ENCODE assay signal across 34 cellular contexts in genomic region chr1:240866724-240867123, GRCh38.
A peak's percentile ranks its signal among the peaks of the same experiment; 100 is the strongest.
DNase-seq lines count a peak whose midpoint lies in the region; ATAC-seq and TF ChIP-seq lines count a peak whose summit lies in the region.
"Had no signal": no experiment of that assay in that cellular context is flagged by ENCODE, and none has a peak within 500 bp of the region (broad histone marks: within the 10 kb centered on the region; RNA-seq: fewer than 3 reads in every experiment).

No MANE protein-coding gene starts in this region.

- peaks cover 6% of the 10 kb centered on the region for H3K36me3 Mint-ChIP-seq in chondrocyte (ENCODE audit: low read depth)
- H3K36me3 Mint-ChIP-seq: CD14-positive monocyte; CD4-positive, alpha-beta memory T cell; CD4-positive, CD25-positive, alpha-beta regulatory T cell; CD8-positive, alpha-beta memory T cell; CD8-positive, alpha-beta T cell had no signal

- no peak overlapping the region for H3K27ac Mint-ChIP-seq in chondrocyte (ENCODE audit: unreplicated experiment)
- H3K27ac Mint-ChIP-seq: B cell; CD14-positive monocyte; CD4-positive, alpha-beta memory T cell; CD4-positive, alpha-beta T cell; CD4-positive, CD25-positive, alpha-beta regulatory T cell; CD8-positive, alpha-beta memory T cell; CD8-positive, alpha-beta T cell had no signal

- in situ Hi-C loops in G401 (cut with HindIII; ENCODE audit: low sequenced_read_pairs), result no loop called here
- in situ Hi-C loops in GM23248 (cut with MboI), result no loop called here

- no peak overlapping the region for H3K4me2 ChIP-seq in GM23248 (ENCODE audit: unreplicated experiment)
- H3K4me2 ChIP-seq: A549; BLaER1; BLaER1 treated with 17β-estradiol and CSF1 and Interleukin-3, amounts not matched to agents 10 nM and 100 nM had no signal

- H3K9me3 Mint-ChIP-seq in chondrocyte (ENCODE audit: low read depth), result no peaks in the 10 kb centered on the region

- no peaks in the 10 kb centered on the region for H3K4me1 Mint-ChIP-seq in chondrocyte (ENCODE audit: low read depth)
- H3K4me1 Mint-ChIP-seq: B cell; CD14-positive monocyte; CD4-positive, alpha-beta memory T cell; CD4-positive, CD25-positive, alpha-beta regulatory T cell; CD8-positive, alpha-beta memory T cell had no signal

- no peaks in the 10 kb centered on the region for H3K9me3 ChIP-seq in GM23248 (ENCODE audit: low read depth)
- H3K9me3 ChIP-seq: A549; BE2C; BLaER1; BLaER1 treated with 17β-estradiol and CSF1 and Interleukin-3, amounts not matched to agents 10 nM and 100 nM; Caco-2 had no signal

- no peaks in the 10 kb centered on the region for H3K4me1 ChIP-seq in GM23248 (ENCODE audit: insufficient read depth)
- H3K4me1 ChIP-seq: A549; BE2C; BLaER1; BLaER1 treated with 17β-estradiol and CSF1 and Interleukin-3, amounts not matched to agents 10 nM and 100 nM; Caco-2 had no signal

- no peak overlapping the region for H3K4me3 Mint-ChIP-seq in chondrocyte (ENCODE audit: unreplicated experiment)
- H3K4me3 Mint-ChIP-seq: B cell; CD14-positive monocyte; CD4-positive, alpha-beta memory T cell; CD4-positive, alpha-beta T cell; CD4-positive, CD25-positive, alpha-beta regulatory T cell; CD8-positive, alpha-beta memory T cell; CD8-positive, alpha-beta T cell had no signal

- H3K9me2 ChIP-seq in GM23248 (ENCODE audit: insufficient read depth), result no peaks in the 10 kb centered on the region

- H3K79me2 ChIP-seq in GM23248 (ENCODE audit: insufficient read depth), result no peaks in the 10 kb centered on the region

- H4K20me1 ChIP-seq in GM23248 (ENCODE audit: insufficient read depth), result no peaks in the 10 kb centered on the region
- H4K20me1 ChIP-seq: BLaER1; BLaER1 treated with 17β-estradiol and CSF1 and Interleukin-3, amounts not matched to agents 10 nM and 100 nM had no signal

- WGBS in GM23248 (ENCODE audit: low coverage in 1 of 2, low lambda C conversion rate in 2 of 2, missing lambda C conversion rate in 2 of 2), 2 experiments, result 19% methylated on average over 2 of the region's 2 CpGs

- H3F3A ChIP-seq in GM23248 (ENCODE audit: insufficient read depth), result no peaks in the 10 kb centered on the region

- H3K36me3 ChIP-seq in GM23248 (ENCODE audit: low read depth), result no peaks in the 10 kb centered on the region
- H3K36me3 ChIP-seq: BE2C; BLaER1; BLaER1 treated with 17β-estradiol and CSF1 and Interleukin-3, amounts not matched to agents 10 nM and 100 nM had no signal

- TF ChIP-seq CTCF in chondrocyte (IDR thresholded peaks at IDR 0.05), result no peak

- no peak overlapping the region for H3K27ac ChIP-seq in GM23248
- H3K27ac ChIP-seq: 22Rv1; A549; BLaER1; BLaER1 treated with 17β-estradiol and CSF1 and Interleukin-3, amounts not matched to agents 10 nM and 100 nM; C4-2B had no signal

- 0 out of 2 replicates have a peak, but pooled peaks cover 7% of the 10 kb centered on the region for H3K27me3 ChIP-seq in GM23248 (replicated peaks; ENCODE audit: insufficient read depth)
- H3K27me3 ChIP-seq: BE2C; BLaER1; BLaER1 treated with 17β-estradiol and CSF1 and Interleukin-3, amounts not matched to agents 10 nM and 100 nM had no signal

- H3K4me3 ChIP-seq in GM23248, result no peak overlapping the region
- H3K4me3 ChIP-seq: A549; BLaER1; BLaER1 treated with 17β-estradiol and CSF1 and Interleukin-3, amounts not matched to agents 10 nM and 100 nM had no signal

- ATAC-seq in activated CD4-positive, CD25-positive, alpha-beta regulatory T cell treated with anti-CD3 and anti-CD28 coated beads, Interleukin-2, amount 50 U/mL, for 24 hours, result no peak
- ATAC-seq: A549; CD8-positive, alpha-beta T cell had no signal

- no peaks in the 10 kb centered on the region for H3K27me3 Mint-ChIP-seq in chondrocyte (ENCODE audit: low read depth)
- H3K27me3 Mint-ChIP-seq: B cell; CD4-positive, alpha-beta memory T cell; CD4-positive, alpha-beta T cell; CD4-positive, CD25-positive, alpha-beta regulatory T cell; CD8-positive, alpha-beta memory T cell had no signal

- no peak overlapping the region for H3K9ac ChIP-seq in GM23248
- H3K9ac ChIP-seq: BLaER1; BLaER1 treated with 17β-estradiol and CSF1 and Interleukin-3, amounts not matched to agents 10 nM and 100 nM had no signal

- DNase-seq in G401 (ENCODE audit: low spot score), result peak; percentile 64
- DNase-seq in cerebellar cortex (ENCODE audit: low spot score), result peak; percentile 51
- peak; percentile 19 for DNase-seq in cerebellum (ENCODE audit: low spot score)
- DNase-seq in left kidney (ENCODE audit: low read depth, low spot score), result peak; percentile 17
- DNase-seq in GM23248, result no peak
- DNase-seq in activated CD4-positive, CD25-positive, alpha-beta regulatory T cell (lab: John Stamatoyannopoulos, UW), result no peak
- DNase-seq in chondrocyte (ENCODE audit: low spot score), result no peak
- DNase-seq: 8988T; ACHN; AML-193; BE2C; Caco-2; Calu3; CD4-positive, alpha-beta memory T cell; CD4-positive, alpha-beta T cell; CD4-positive, CD25-positive, alpha-beta regulatory T cell; CD8-positive, alpha-beta memory T cell; CD8-positive, alpha-beta T cell; COR-L47; DMS 273 treated with DMSO at 0.1 percent for 48 hours; DMS153; DMS53; DMS79; DMS79 treated with DMSO at 0.1 percent for 48 hours; DND-41; EL had no signal

- no peak overlapping the region for H2AFZ ChIP-seq in GM23248

Comparison
In these comparisons a context has a peak if more than half of its experiments do, and no peak if none do; other contexts are left out.
1. DNase-seq: peak in G401 (single experiment), cerebellar cortex (single experiment), cerebellum (single experiment) and left kidney (single experiment); none in GM23248 (single experiment), activated CD4-positive, CD25-positive, alpha-beta regulatory T cell (0 of 4) and chondrocyte (single experiment).